1 cellular context compared by ENCODE assay signal in the genomic region with DNA sequence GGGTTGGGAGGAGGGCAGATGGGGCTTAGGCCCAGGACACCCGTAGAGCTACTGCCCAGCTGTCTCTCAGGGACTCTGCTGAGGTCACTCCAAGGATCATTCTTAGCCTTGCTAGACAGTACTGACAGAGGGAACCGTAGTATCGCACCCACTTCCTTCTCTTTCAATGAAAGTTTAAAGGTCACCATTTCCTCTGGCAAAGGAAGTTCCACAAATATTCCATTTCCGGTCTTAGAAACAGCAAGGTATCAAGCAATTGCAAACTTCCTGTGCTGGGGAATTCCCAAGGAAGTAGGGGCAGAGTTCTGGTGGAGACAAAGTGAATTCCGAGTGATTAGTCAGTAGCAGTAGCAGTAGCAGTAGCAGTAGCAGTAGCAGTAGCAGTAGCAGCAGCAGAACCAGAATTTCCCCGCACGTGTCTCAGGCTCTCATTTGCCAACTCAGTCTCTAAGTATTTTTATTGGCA.
TF ChIP-seq lines count a peak whose summit lies in the region.

No MANE protein-coding gene starts in this region.

TF ChIP-seq in GM12878, 131 proteins besides CTCF, POLR2A, EP300 and RAD21 (continued from another document and continues in another):
- TF ChIP-seq CREB1 (IDR thresholded peaks at IDR 0.05; ENCODE audit: low read depth) (no peak), IKZF2 (IDR thresholded peaks at IDR 0.05) (peak; percentile 74 to 85), BRCA1 (IDR thresholded peaks at IDR 0.05; ENCODE audit: low read depth, low read length) (no peak), CREM (IDR thresholded peaks at IDR 0.05; ENCODE audit: low read depth) (peak; percentile 53; the same call in 1 of the 2 replicates), IRF5 (IDR thresholded peaks at IDR 0.05; ENCODE audit: borderline replicate concordance) (no peak), USF1 (IDR thresholded peaks at IDR 0.05; ENCODE audit: borderline replicate concordance, extremely low read length, insufficient read depth, low read depth, low read length) (peak; percentile 12), RUNX3 (IDR thresholded peaks at IDR 0.05; ENCODE audit: low read length) (peak; percentile 54; the same call in 1 of the 2 replicates), WRNIP1 (IDR thresholded peaks at IDR 0.05; ENCODE audit: borderline replicate concordance, low read depth, low read length) (no peak), FOXK2 (IDR thresholded peaks at IDR 0.05) (no peak), CBX3 (IDR thresholded peaks at IDR 0.05; ENCODE audit: borderline replicate concordance, low read depth) (no peak), CBX5 (IDR thresholded peaks at IDR 0.05; ENCODE audit: low read depth) (no peak; the same call in 1 of the 2 replicates), RELA (IDR thresholded peaks at IDR 0.05; ENCODE audit: borderline replicate concordance, partially characterized antibody) (peak; percentile 68), BMI1 (IDR thresholded peaks at IDR 0.05; ENCODE audit: borderline replicate concordance) (no peak), ETV6 (conservative IDR thresholded peaks at IDR 0.05 in 1 of 2, IDR thresholded peaks at IDR 0.05 in 1 of 2; ENCODE audit: borderline replicate concordance in 1 of 2, low read depth in 1 of 2) (peak in 1 of 2 experiments; percentile 99; a peak in 2 of 4 replicates), IRF3 (IDR thresholded peaks at IDR 0.05) (no peak), TBL1XR1 (IDR thresholded peaks at IDR 0.05; ENCODE audit: low read depth, low read length) (0 out of 2 replicates have a peak, but pooled peaks have one; percentile 7), BHLHE40 (IDR thresholded peaks at IDR 0.05; ENCODE audit: borderline replicate concordance in 1 of 2, low read depth in 2 of 2, low read length in 1 of 2) (peak; percentile 56 to 57; a peak in 2 of 4 replicates), JUND (IDR thresholded peaks at IDR 0.05; ENCODE audit: low read depth, low read length) (no peak), MTA2 (IDR thresholded peaks at IDR 0.05; ENCODE audit: low read depth) (no peak; the same call in 1 of the 2 replicates), NRF1 (conservative IDR thresholded peaks at IDR 0.05; ENCODE audit: low read depth, low read length) (no peak), RFX5 (IDR thresholded peaks at IDR 0.05; ENCODE audit: low read depth, low read length) (no peak), ZNF622 (IDR thresholded peaks at IDR 0.05) (no peak), MEF2A (IDR thresholded peaks at IDR 0.05; ENCODE audit: insufficient read depth, low read depth, low read length) (0 out of 2 replicates have a peak, but pooled peaks have one; percentile 41), ZNF274 (IDR thresholded peaks at IDR 0.05; ENCODE audit: insufficient read depth, insufficient read length) (no peak), CUX1 (IDR thresholded peaks at IDR 0.05; ENCODE audit: insufficient replicate concordance, low read depth, low read length) (no peak), POU2F2 (IDR thresholded peaks at IDR 0.05; ENCODE audit: borderline replicate concordance, low read depth, low read length) (no peak), STAT3 (IDR thresholded peaks at IDR 0.05; ENCODE audit: low read depth, low read length) (no peak), ZBED1 (IDR thresholded peaks at IDR 0.05; ENCODE audit: borderline replicate concordance) (peak; percentile 60; the same call in 1 of the 2 replicates), EED (IDR thresholded peaks at IDR 0.05; ENCODE audit: low read depth) (peak; percentile 94), NR2F1 (conservative IDR thresholded peaks at IDR 0.05) (0 out of 2 replicates have a peak, but pooled peaks have one; percentile 17), ZNF24 (IDR thresholded peaks at IDR 0.05) (no peak), TCF3 (IDR thresholded peaks at IDR 0.05; ENCODE audit: borderline replicate concordance, insufficient read depth, low read depth, low read length) (no peak), SPI1 (IDR thresholded peaks at IDR 0.05; ENCODE audit: borderline replicate concordance, insufficient read depth, low read depth, low read length) (peak; percentile 56), REST (IDR thresholded peaks at IDR 0.05; ENCODE audit: low read depth, low read length) (no peak), KDM1A (IDR thresholded peaks at IDR 0.05; ENCODE audit: borderline replicate concordance) (no peak), ZSCAN29 (IDR thresholded peaks at IDR 0.05) (no peak), RAD51 (IDR thresholded peaks at IDR 0.05) (0 out of 2 replicates have a peak, but pooled peaks have one; percentile 15), TCF7 (IDR thresholded peaks at IDR 0.05; ENCODE audit: borderline replicate concordance) (no peak), IKZF1 (conservative IDR thresholded peaks at IDR 0.05) (peak; percentile 58), JUNB (IDR thresholded peaks at IDR 0.05) (peak; percentile 22)
- TF ChIP-seq, protein P1, sequence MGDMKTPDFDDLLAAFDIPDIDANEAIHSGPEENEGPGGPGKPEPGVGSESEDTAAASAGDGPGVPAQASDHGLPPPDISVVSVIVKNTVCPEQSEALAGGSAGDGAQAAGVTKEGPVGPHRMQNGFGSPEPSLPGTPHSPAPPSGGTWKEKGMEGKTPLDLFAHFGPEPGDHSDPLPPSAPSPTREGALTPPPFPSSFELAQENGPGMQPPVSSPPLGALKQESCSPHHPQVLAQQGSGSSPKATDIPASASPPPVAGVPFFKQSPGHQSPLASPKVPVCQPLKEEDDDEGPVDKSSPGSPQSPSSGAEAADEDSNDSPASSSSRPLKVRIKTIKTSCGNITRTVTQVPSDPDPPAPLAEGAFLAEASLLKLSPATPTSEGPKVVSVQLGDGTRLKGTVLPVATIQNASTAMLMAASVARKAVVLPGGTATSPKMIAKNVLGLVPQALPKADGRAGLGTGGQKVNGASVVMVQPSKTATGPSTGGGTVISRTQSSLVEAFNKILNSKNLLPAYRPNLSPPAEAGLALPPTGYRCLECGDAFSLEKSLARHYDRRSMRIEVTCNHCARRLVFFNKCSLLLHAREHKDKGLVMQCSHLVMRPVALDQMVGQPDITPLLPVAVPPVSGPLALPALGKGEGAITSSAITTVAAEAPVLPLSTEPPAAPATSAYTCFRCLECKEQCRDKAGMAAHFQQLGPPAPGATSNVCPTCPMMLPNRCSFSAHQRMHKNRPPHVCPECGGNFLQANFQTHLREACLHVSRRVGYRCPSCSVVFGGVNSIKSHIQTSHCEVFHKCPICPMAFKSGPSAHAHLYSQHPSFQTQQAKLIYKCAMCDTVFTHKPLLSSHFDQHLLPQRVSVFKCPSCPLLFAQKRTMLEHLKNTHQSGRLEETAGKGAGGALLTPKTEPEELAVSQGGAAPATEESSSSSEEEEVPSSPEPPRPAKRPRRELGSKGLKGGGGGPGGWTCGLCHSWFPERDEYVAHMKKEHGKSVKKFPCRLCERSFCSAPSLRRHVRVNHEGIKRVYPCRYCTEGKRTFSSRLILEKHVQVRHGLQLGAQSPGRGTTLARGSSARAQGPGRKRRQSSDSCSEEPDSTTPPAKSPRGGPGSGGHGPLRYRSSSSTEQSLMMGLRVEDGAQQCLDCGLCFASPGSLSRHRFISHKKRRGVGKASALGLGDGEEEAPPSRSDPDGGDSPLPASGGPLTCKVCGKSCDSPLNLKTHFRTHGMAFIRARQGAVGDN (IDR thresholded peaks at IDR 0.05), result peak; percentile 45; the same call in 1 of the 2 replicates
- TF ChIP-seq, protein P2, sequence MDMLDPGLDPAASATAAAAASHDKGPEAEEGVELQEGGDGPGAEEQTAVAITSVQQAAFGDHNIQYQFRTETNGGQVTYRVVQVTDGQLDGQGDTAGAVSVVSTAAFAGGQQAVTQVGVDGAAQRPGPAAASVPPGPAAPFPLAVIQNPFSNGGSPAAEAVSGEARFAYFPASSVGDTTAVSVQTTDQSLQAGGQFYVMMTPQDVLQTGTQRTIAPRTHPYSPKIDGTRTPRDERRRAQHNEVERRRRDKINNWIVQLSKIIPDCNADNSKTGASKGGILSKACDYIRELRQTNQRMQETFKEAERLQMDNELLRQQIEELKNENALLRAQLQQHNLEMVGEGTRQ (IDR thresholded peaks at IDR 0.05; ENCODE audit: borderline replicate concordance, low read depth, low read length), result no peak
- TF ChIP-seq, protein P3, sequence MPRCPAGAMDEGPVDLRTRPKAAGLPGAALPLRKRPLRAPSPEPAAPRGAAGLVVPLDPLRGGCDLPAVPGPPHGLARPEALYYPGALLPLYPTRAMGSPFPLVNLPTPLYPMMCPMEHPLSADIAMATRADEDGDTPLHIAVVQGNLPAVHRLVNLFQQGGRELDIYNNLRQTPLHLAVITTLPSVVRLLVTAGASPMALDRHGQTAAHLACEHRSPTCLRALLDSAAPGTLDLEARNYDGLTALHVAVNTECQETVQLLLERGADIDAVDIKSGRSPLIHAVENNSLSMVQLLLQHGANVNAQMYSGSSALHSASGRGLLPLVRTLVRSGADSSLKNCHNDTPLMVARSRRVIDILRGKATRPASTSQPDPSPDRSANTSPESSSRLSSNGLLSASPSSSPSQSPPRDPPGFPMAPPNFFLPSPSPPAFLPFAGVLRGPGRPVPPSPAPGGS (IDR thresholded peaks at IDR 0.05; ENCODE audit: borderline replicate concordance, insufficient read depth, low read depth, low read length, poor library complexity, severe bottlenecking), result peak; percentile 24
